ENCODE assay signal across 26 cellular contexts in genomic region chr14:31988237-31988636, GRCh38.
"Had no signal": no experiment of that assay in that cellular context is flagged by ENCODE, and none has a peak within 500 bp of the region (broad histone marks: within the 10 kb centered on the region; RNA-seq: fewer than 3 reads in every experiment).

No MANE protein-coding gene starts in this region.

- H3K27ac ChIP-seq: coronary artery, neutrophil, pancreas, stomach, thyroid gland had no signal

- H3K9me3 ChIP-seq: mucosa of descending colon, neutrophil, pancreas, thyroid gland had no signal

- H3K36me3 Mint-ChIP-seq: immature natural killer cell; stimulated activated effector memory CD8-positive, alpha-beta T cell treated with anti-CD3 and anti-CD28 coated beads, Interleukin-12 subunit alpha, Interleukin-12 subunit beta, amount 100 ng/mL, for 72 hours; type B pancreatic cell had no signal

- H3K4me1 ChIP-seq: thyroid gland had no signal

- H3K4me3 ChIP-seq: coronary artery, esophagus muscularis mucosa, mucosa of descending colon, pancreas, stomach, thyroid gland had no signal

- H3K4me3 Mint-ChIP-seq: immature natural killer cell; mesothelial cell of epicardium; naive B cell; stimulated activated effector memory CD8-positive, alpha-beta T cell treated with anti-CD3 and anti-CD28 coated beads, Interleukin-12 subunit alpha, Interleukin-12 subunit beta, amount 100 ng/mL, for 72 hours; type B pancreatic cell had no signal

- H3K4me1 Mint-ChIP-seq: immature natural killer cell; naive B cell; stimulated activated effector memory CD8-positive, alpha-beta T cell treated with anti-CD3 and anti-CD28 coated beads, Interleukin-12 subunit alpha, Interleukin-12 subunit beta, amount 100 ng/mL, for 72 hours had no signal

- H3K27ac Mint-ChIP-seq: immature natural killer cell; stimulated activated effector memory CD8-positive, alpha-beta T cell treated with anti-CD3 and anti-CD28 coated beads, Interleukin-12 subunit alpha, Interleukin-12 subunit beta, amount 100 ng/mL, for 72 hours; type B pancreatic cell had no signal

- ATAC-seq: left colon; mucosa of descending colon; pancreas; sciatic nerve; stimulated activated effector memory CD8-positive, alpha-beta T cell treated with anti-CD3 and anti-CD28 coated beads, Interleukin-12 subunit alpha, Interleukin-12 subunit beta, amount 100 ng/mL, for 72 hours had no signal

- H3K27me3 Mint-ChIP-seq: type B pancreatic cell had no signal

- DNase-seq: dermis blood vessel endothelial cell; effector memory CD4-positive, alpha-beta T cell; foreskin melanocyte; glutamatergic neuron; hypothalamus; immature natural killer cell; islet precursor cell; kidney glomerular epithelial cell; left colon; mesenchymal stem cell; mucosa of descending colon; naive B cell; pancreas; retina; stimulated activated CD4-positive, alpha-beta T cell treated with anti-CD3 and anti-CD28 coated beads, Interleukin-2, amount 100 ng/mL, for 24 hours; stimulated activated CD4-positive, alpha-beta T cell treated with anti-CD3 and anti-CD28 coated beads, Interleukin-4, amount 100 ng/mL, for 24 hours; stimulated activated naive CD4-positive, alpha-beta T cell treated with Interleukin-2 at 50 U/mL for 16 hours; stomach; thyroid gland had no signal

- H3K27me3 ChIP-seq: esophagus muscularis mucosa, neutrophil, pancreas, stomach, thyroid gland had no signal
